ENCODE assay signal across 8 cellular contexts in the genomic region with DNA sequence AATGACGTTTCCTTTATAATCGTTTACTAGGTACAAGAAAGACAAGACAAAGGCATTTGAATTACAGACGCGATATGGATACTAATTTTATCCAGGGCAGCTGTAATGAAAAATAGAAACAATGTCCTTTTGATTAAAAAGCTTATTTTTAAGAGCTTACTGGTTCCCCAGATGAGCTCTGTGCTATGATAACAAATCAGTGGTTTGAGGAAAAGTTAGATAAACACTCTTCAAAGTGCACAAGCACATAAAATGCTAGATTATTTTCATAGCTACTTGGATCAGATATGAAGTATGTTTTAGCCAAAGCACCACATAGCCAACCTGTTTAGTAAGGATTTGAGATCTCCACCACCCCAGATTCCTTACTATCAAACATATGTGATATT. TPM values are rescaled to one million over a fixed set of nuclear protein-coding genes. Genes with fewer than 3 reads are reported as not detected.
DNase-seq lines count a peak whose midpoint lies in the region; ATAC-seq and TF ChIP-seq lines count a peak whose summit lies in the region.

No MANE protein-coding gene starts in this region.

- intact Hi-C loops in A673 (cut with micrococcal nuclease; ENCODE audit: unreplicated experiment) (no loop called here), HCT116 (cut with micrococcal nuclease) (no loop called here), body of pancreas (cut with DNase I) (no loop called here)

- BruUV-seq in A673 (replicated peaks; lab: Mats Ljungman, UMichigan) (TSS peak; percentile 89), HCT116 (replicated peaks; lab: Mats Ljungman, UMichigan) (no TSS peak)

- no peak for TF ChIP-seq POLR2A in HCT116 (IDR thresholded peaks at IDR 0.05; ENCODE audit: borderline replicate concordance, extremely low read depth, insufficient read depth, insufficient read length)
- no peak for TF ChIP-seq POLR2A in body of pancreas (IDR thresholded peaks at IDR 0.05)

- H3K4me3 ChIP-seq in A673 (ENCODE audit: low read depth, low read length, poor library complexity, severe bottlenecking), result peak overlapping the region; percentile 98
- H3K4me3 ChIP-seq in HCT116 (replicated peaks in 1 of 2; ENCODE audit: low read depth in 1 of 2, low read length in 2 of 2), result peak overlapping the region; percentile 55 to 58
- peak overlapping the region; percentile 46 to 69 for H3K4me3 ChIP-seq in body of pancreas

- H3K27ac ChIP-seq in A673 (ENCODE audit: low read depth, low read length, poor library complexity, severe bottlenecking), result peak overlapping the region; percentile 100
- H3K27ac ChIP-seq in HCT116 (ENCODE audit: low read depth, low read length), result peak overlapping the region; percentile 98
- peak overlapping the region; percentile 97 to 100 (median 99) for H3K27ac ChIP-seq in body of pancreas

- H3K79me2 ChIP-seq in HCT116 (ENCODE audit: insufficient read depth, low read length), result peaks cover 37% of the 10 kb centered on the region

- no peak overlapping the region for H2AFZ ChIP-seq in HCT116 (ENCODE audit: low read depth, low read length, poor library complexity, severe bottlenecking)

- H3K4me1 ChIP-seq in A673 (ENCODE audit: insufficient read depth, low read length, poor library complexity, severe bottlenecking) (peaks cover 22% of the 10 kb centered on the region), HCT116 (ENCODE audit: control insufficient read depth in 1 of 2, insufficient read depth in 2 of 2, low read length in 2 of 2) (peaks cover 9 to 32% of the 10 kb centered on the region in 2 experiments; a peak in 3 of 4 replicates), body of pancreas (peaks cover 29% of the 10 kb centered on the region)

- RAD21 ChIA-PET in HCT116 (lab: Charles Lee; ENCODE audit: low non-redundant PET in 1 of 2, low total read pairs in 2 of 2, uncharacterized antibody in 2 of 2, unreplicated experiment in 2 of 2), result no interaction called here

- H3K27ac Mint-ChIP-seq in mesothelial cell of epicardium, result peak overlapping the region; percentile 99

- no peaks in the 10 kb centered on the region for H3K9me2 ChIP-seq in HCT116 (ENCODE audit: insufficient read depth)

- peaks cover 17% of the 10 kb centered on the region for H3K36me3 Mint-ChIP-seq in mesothelial cell of epicardium

- TF ChIP-seq CTCF in A673 (conservative IDR thresholded peaks at IDR 0.05; ENCODE audit: low read depth, low read length) (no peak), HCT116 (IDR thresholded peaks at IDR 0.05 in 2 of 3, conservative IDR thresholded peaks at IDR 0.05 in 1 of 3; ENCODE audit: borderline replicate concordance in 1 of 3, insufficient read depth in 1 of 3, low read depth in 2 of 3, low read length in 2 of 3) (no peak), body of pancreas (IDR thresholded peaks at IDR 0.05) (no peak), mesothelial cell of epicardium (IDR thresholded peaks at IDR 0.05; ENCODE audit: unreplicated experiment) (no peak)

- WGBS in body of pancreas, 2 donors, result 0 to 1% methylated on average over 4 of the region's 4 CpGs

- H3K4me1 Mint-ChIP-seq in mesothelial cell of epicardium, result peaks cover 33% of the 10 kb centered on the region

- peak overlapping the region; percentile 87 for H3K9ac ChIP-seq in HCT116 (ENCODE audit: low read length)

- ATAC-seq in HCT116, result no peak
- no peak for ATAC-seq in body of pancreas
- ATAC-seq in GM19395 (IDR thresholded peaks at IDR 0.05; ENCODE audit: unreplicated experiment), result no peak
- no peak for ATAC-seq in esophagus mucosa
- no peak for ATAC-seq in HG03439 (IDR thresholded peaks at IDR 0.05; ENCODE audit: unreplicated experiment)

- TF ChIP-seq RAD21 in HCT116 (IDR thresholded peaks at IDR 0.05; ENCODE audit: low read depth), result no peak

- POLR2A ChIA-PET in A673 (lab: Charles Lee; ENCODE audit: low non-redundant PET), result interaction anchor here (3.0 kb wide), 1 partner anchor 34 kb away, joined by 37 read pairs; no protein-coding TSS in a partner anchor
- POLR2A ChIA-PET in HCT116 (lab: Charles Lee), result interaction anchor here (0.8 to 8.5 kb wide), 3 partner anchors 9 to 31 kb away, joined by 3 to 192 read pairs (median 13); no protein-coding TSS in a partner anchor

- DNase-seq in A673 (ENCODE audit: low spot score), result no peak
- no peak for DNase-seq in HCT116 (ENCODE audit: low read depth, low spot score)
- no peak for DNase-seq in body of pancreas
- no peak for DNase-seq in mesothelial cell of epicardium (ENCODE audit: low spot score in 2 of 2, unreplicated experiment in 2 of 2)
- no peak for DNase-seq in germinal center (ENCODE audit: low spot score)

- peak overlapping the region; percentile 74 for H3K4me2 ChIP-seq in HCT116 (ENCODE audit: low read length)

- H3K9me3 Mint-ChIP-seq in mesothelial cell of epicardium, result peaks cover 11% of the 10 kb centered on the region

- CTCF ChIA-PET in A673 (lab: Charles Lee), result no interaction called here
- CTCF ChIA-PET in HCT116 (lab: Charles Lee), result no interaction called here

- no peaks in the 10 kb centered on the region for H3K27me3 ChIP-seq in A673 (replicated peaks; ENCODE audit: insufficient read depth, low read depth, low read length, poor library complexity)
- H3K27me3 ChIP-seq in HCT116 (ENCODE audit: insufficient read depth, low read length), result no peaks in the 10 kb centered on the region
- no peaks in the 10 kb centered on the region for H3K27me3 ChIP-seq in body of pancreas

- no peaks in the 10 kb centered on the region for H3K27me3 Mint-ChIP-seq in mesothelial cell of epicardium (ENCODE audit: low read depth)

- H3K9me3 ChIP-seq in A673 (ENCODE audit: low read depth, low read length, poor library complexity, severe bottlenecking) (no peaks in the 10 kb centered on the region), HCT116 (ENCODE audit: control insufficient read depth in 1 of 2, insufficient read depth in 1 of 2, low read depth in 1 of 2, low read length in 2 of 2) (no peaks in the 10 kb centered on the region), body of pancreas (no peaks in the 10 kb centered on the region)

- peaks cover 19% of the 10 kb centered on the region for H4K20me1 ChIP-seq in HCT116 (ENCODE audit: insufficient read depth)

- H3K4me3 Mint-ChIP-seq in mesothelial cell of epicardium, result peak overlapping the region; percentile 77

- H3K36me3 ChIP-seq in A673 (ENCODE audit: insufficient read depth, low read length, poor library complexity, severe bottlenecking) (peaks cover 17% of the 10 kb centered on the region), HCT116 (ENCODE audit: control insufficient read depth in 1 of 2, insufficient read depth in 2 of 2, low read length in 2 of 2) (peaks cover 16 to 27% of the 10 kb centered on the region in 2 experiments), body of pancreas (replicated peaks in 1 of 2; ENCODE audit: insufficient read depth in 1 of 2, low read depth in 2 of 2) (no peaks in the 10 kb centered on the region)

TF ChIP-seq in HCT116, 20 proteins besides CTCF, POLR2A, EP300 and RAD21:
- peak; percentile 18 for TF ChIP-seq CBX3 (IDR thresholded peaks at IDR 0.05; ENCODE audit: low read depth)
- TF ChIP-seq EZH2 (IDR thresholded peaks at IDR 0.05), result no peak

RNA-seq across cellular contexts. Expression of a gene that starts 1.7 kb away (rescaled TPM):
- total RNA-seq in A673 (2021) (191 and 221 TPM in 2 replicates), HCT116 (2021; ENCODE audit: unreplicated experiment) (189 TPM), body of pancreas (10 to 100 TPM; 27.0 to 36.1 TPM), mesothelial cell of epicardium (127 to 129 TPM (median 129 TPM) in 3 replicates), esophagus mucosa (90.9 TPM)
- polyA plus RNA-seq in HCT116 (2012), result 59.2 and 79.4 TPM in 2 replicates

RNA-seq across cellular contexts. Expression of a gene that starts 50.7 kb away (rescaled TPM):
- total RNA-seq in A673 (2021), result 30.4 and 36.3 TPM in 2 replicates
- 84.8 TPM for total RNA-seq in HCT116 (2021; ENCODE audit: unreplicated experiment)
- polyA plus RNA-seq in HCT116 (2012), result 79.7 and 82.2 TPM in 2 replicates
- 10 to 100 TPM; 41.8 to 68.6 TPM for total RNA-seq in body of pancreas
- total RNA-seq in mesothelial cell of epicardium, result 72.6 to 75.5 TPM (median 73.3 TPM) in 3 replicates
- 35.2 TPM for total RNA-seq in esophagus mucosa
